Comparison of ENCODE assay signal across 1 cellular context in the genomic region with DNA sequence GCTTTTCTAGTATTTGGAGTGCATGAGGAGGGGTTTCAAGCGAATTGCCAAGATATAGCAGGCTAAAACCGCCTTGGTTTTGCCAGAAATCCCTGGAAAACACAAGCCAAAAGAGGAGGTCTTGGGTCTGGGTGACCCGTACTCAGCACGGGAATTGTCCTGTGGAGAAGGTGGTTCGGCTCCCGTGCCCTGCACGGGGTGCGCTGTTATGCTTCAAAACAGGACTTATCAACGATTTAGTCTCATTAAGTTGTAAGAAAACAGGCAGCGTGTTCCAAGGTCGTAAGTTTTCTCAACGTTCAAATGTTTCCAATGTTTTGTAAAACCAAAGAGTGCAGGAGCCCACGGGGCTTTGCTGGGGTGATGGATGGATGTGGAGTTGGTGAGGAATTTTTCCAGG.
TF ChIP-seq lines count a peak whose summit lies in the region.

No MANE protein-coding gene starts in this region.

TF ChIP-seq in H1, 55 proteins besides CTCF, POLR2A, EP300 and RAD21:
- TF ChIP-seq CHD1 (IDR thresholded peaks at IDR 0.05; ENCODE audit: low read depth, low read length) = no peak
TF ChIP-seq in H1: peak in this region for 0.
